Comparison of ENCODE assay signal across 8 cellular contexts in the genomic region with DNA sequence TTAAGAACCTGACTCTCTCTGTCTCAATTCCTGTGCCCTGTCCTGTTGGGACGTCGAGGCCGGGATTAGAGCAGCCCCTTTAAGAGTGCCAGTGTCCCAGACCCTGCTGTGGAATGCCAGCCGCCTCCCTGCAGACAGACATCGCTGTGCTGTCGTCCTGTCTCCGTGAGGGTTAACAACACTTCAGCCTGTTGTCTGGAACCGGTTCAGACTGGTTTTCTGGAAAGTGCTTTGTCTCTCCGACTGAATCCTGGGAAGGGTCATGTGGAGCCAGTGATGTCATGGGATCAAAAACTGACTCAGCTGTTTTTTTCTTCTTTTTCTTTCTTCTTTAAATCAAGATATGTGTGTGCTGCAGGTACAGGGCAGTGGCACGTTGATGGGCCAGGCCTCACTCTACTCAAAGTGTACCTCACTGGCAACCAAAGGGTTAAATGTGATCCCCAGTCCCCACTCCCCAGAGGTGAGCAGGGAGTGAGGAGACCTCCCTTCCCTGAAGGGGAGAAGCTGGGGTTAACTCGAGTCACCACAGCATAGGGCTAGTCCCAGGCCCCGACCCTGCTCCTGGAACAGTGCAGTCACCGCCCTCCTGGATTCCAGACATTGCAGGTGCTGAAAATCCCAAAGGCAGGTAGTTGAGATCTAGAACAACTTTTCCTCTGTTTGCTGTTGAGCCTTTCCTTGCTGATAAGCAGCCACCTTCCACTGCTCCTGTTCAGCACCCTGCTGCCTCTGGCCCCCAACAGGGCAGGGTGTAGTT. TPM values are rescaled to one million over a fixed set of nuclear protein-coding genes. Genes with fewer than 3 reads are reported as not detected.
DNase-seq lines count a peak whose midpoint lies in the region; ATAC-seq, FAIRE-seq and TF ChIP-seq lines count a peak whose summit lies in the region.

No MANE protein-coding gene starts in this region.

- H4K20me1 ChIP-seq in HCT116 (ENCODE audit: insufficient read depth) (peaks cover 6% of the 10 kb centered on the region; the same call in 1 of the 2 replicates), K562 (replicated peaks; ENCODE audit: control insufficient read depth, insufficient read depth, low read length) (peaks cover 28% of the 10 kb centered on the region)

- H3K9ac ChIP-seq in HCT116 (ENCODE audit: low read length) (no peak overlapping the region), K562 (ENCODE audit: insufficient read depth in 1 of 2, low read depth in 2 of 2, low read length in 2 of 2) (no peak overlapping the region), skeletal muscle satellite cell (ENCODE audit: low read depth, low read length) (peak overlapping the region; percentile 76)

- BruUV-seq in HCT116 (replicated peaks; lab: Mats Ljungman, UMichigan) (no TSS peak), K562 (replicated peaks; lab: Mats Ljungman, UMichigan) (no TSS peak)

- no peak for TF ChIP-seq RAD21 in HCT116 (IDR thresholded peaks at IDR 0.05; ENCODE audit: low read depth)
- no peak for TF ChIP-seq RAD21 in K562 (CRISPR knock-in tag; conservative IDR thresholded peaks at IDR 0.05 in 1 of 2, IDR thresholded peaks at IDR 0.05 in 1 of 2)

- H3K4me3 ChIP-seq in HCT116 (replicated peaks in 1 of 2; ENCODE audit: low read depth in 1 of 2, low read length in 2 of 2) (no peak overlapping the region), K562 (no peak overlapping the region), skeletal muscle satellite cell (ENCODE audit: low read length) (peak overlapping the region; percentile 39)

- TF ChIP-seq POLR2A in HCT116 (IDR thresholded peaks at IDR 0.05; ENCODE audit: borderline replicate concordance, extremely low read depth, insufficient read depth, insufficient read length) (no peak), K562 (conservative IDR thresholded peaks at IDR 0.05) (no peak)

- RAD21 ChIA-PET in HCT116 (lab: Charles Lee; ENCODE audit: low non-redundant PET in 1 of 2, low total read pairs in 2 of 2, uncharacterized antibody in 2 of 2, unreplicated experiment in 2 of 2) = no interaction called here

- H3K4me1 ChIP-seq in HCT116 (ENCODE audit: control insufficient read depth in 1 of 2, insufficient read depth in 2 of 2, low read length in 2 of 2) (peaks cover 0 to 17% of the 10 kb centered on the region in 2 experiments; a peak in 2 of 4 replicates), K562 (replicated peaks in 1 of 2; ENCODE audit: control insufficient read depth in 2 of 2, insufficient read depth in 2 of 2, low read length in 2 of 2) (peaks cover 28 to 45% of the 10 kb centered on the region in 2 experiments), skeletal muscle satellite cell (ENCODE audit: control insufficient read depth, insufficient read depth, low read length) (peaks cover 56% of the 10 kb centered on the region)

- peaks cover 98% of the 10 kb centered on the region for H3K79me2 ChIP-seq in HCT116 (ENCODE audit: insufficient read depth, low read length)
- H3K79me2 ChIP-seq in K562 (ENCODE audit: control insufficient read depth, insufficient read depth, low read length) = peaks cover 95% of the 10 kb centered on the region

- H3K36me3 ChIP-seq in HCT116 (ENCODE audit: control insufficient read depth in 1 of 2, insufficient read depth in 2 of 2, low read length in 2 of 2) (peaks cover 12 to 50% of the 10 kb centered on the region in 2 experiments), K562 (ENCODE audit: control insufficient read depth, insufficient read depth, low read length) (peaks cover 70% of the 10 kb centered on the region), skeletal muscle satellite cell (ENCODE audit: insufficient read depth, low read length) (peaks cover 38% of the 10 kb centered on the region)

- CTCF ChIA-PET in HCT116 (lab: Charles Lee) = no interaction called here
- CTCF ChIA-PET in K562 (lab: Yijun Ruan, JAX; ENCODE audit: low intra/inter-chr PET ratio) = no interaction called here

- no peak overlapping the region for H2AFZ ChIP-seq in HCT116 (ENCODE audit: low read depth, low read length, poor library complexity, severe bottlenecking)
- H2AFZ ChIP-seq in K562 (ENCODE audit: low read depth, low read length) = no peak overlapping the region

- peaks cover 8% of the 10 kb centered on the region for H3K9me1 ChIP-seq in K562 (ENCODE audit: control insufficient read depth, insufficient read depth, low read length)

- FAIRE-seq in K562 (lab: Jason Lieb, UNC) = peak; percentile 19

- no peaks in the 10 kb centered on the region for H3K27me3 ChIP-seq in HCT116 (ENCODE audit: insufficient read depth, low read length)
- no peaks in the 10 kb centered on the region for H3K27me3 ChIP-seq in K562 (ENCODE audit: control insufficient read depth in 2 of 2, insufficient read depth in 2 of 2, low read length in 2 of 2)
- H3K27me3 ChIP-seq in skeletal muscle satellite cell (ENCODE audit: control insufficient read depth, insufficient read depth, low read length) = no peaks in the 10 kb centered on the region

- TF ChIP-seq CTCF in HCT116 (IDR thresholded peaks at IDR 0.05 in 2 of 3, conservative IDR thresholded peaks at IDR 0.05 in 1 of 3; ENCODE audit: borderline replicate concordance in 1 of 3, insufficient read depth in 1 of 3, low read depth in 2 of 3, low read length in 2 of 3) (no peak), K562 (IDR thresholded peaks at IDR 0.05 in 2 of 3, conservative IDR thresholded peaks at IDR 0.05 in 1 of 3; ENCODE audit: insufficient read depth in 2 of 3, low read depth in 1 of 3, low read length in 3 of 3) (no peak), GM20000 (IDR thresholded peaks at IDR 0.05; ENCODE audit: extremely low read depth, missing control alignments) (no peak)

- H3K9me3 ChIP-seq in HCT116 (ENCODE audit: control insufficient read depth in 1 of 2, insufficient read depth in 1 of 2, low read depth in 1 of 2, low read length in 2 of 2) (peaks cover 13 to 19% of the 10 kb centered on the region in 2 experiments; a peak in 3 of 4 replicates), K562 (replicated peaks; ENCODE audit: control insufficient read depth, insufficient read depth, low read depth, low read length) (peaks cover 15% of the 10 kb centered on the region), skeletal muscle satellite cell (replicated peaks; ENCODE audit: low read length) (peaks cover 14% of the 10 kb centered on the region)

- H3K9me2 ChIP-seq in HCT116 (ENCODE audit: insufficient read depth) = no peaks in the 10 kb centered on the region

- DNase-seq in HCT116 (ENCODE audit: low read depth, low spot score) (no peak), K562 (ENCODE audit: extremely low read depth in 1 of 4, low spot score in 3 of 4) (no peak), iPS-NIHi11 (ENCODE audit: low spot score) (peak; percentile 71), HuH-7 (ENCODE audit: low spot score) (no peak), GM20000 (ENCODE audit: low spot score) (no peak), NCI-H1092 (lab: John Stamatoyannopoulos, UW) (no peak)
- no peak for DNase-seq in stimulated activated CD4-positive, alpha-beta T cell treated with anti-CD3 and anti-CD28 coated beads, Interleukin-4, amount 100 ng/mL, for 4 hours

- TF ChIP-seq EP300 in K562 (IDR thresholded peaks at IDR 0.05; ENCODE audit: low read length) = no peak

- in situ Hi-C loops in K562 (cut with MboI) = no loop called here

- ATAC-seq in HCT116 = 0 out of 2 replicates have a peak, but pooled peaks have one; percentile 26
- no peak for ATAC-seq in K562

- H3K27ac ChIP-seq in HCT116 (ENCODE audit: low read depth, low read length) (0 out of 2 replicates have a peak overlapping the region, but pooled peaks have one; percentile 2), K562 (ENCODE audit: extremely low read depth, low read depth, low read length) (peak overlapping the region; percentile 31; the same call in 1 of the 3 replicates)

- H3K4me2 ChIP-seq in HCT116 (ENCODE audit: low read length) = no peak overlapping the region
- no peak overlapping the region for H3K4me2 ChIP-seq in K562 (ENCODE audit: insufficient read depth, low read length)
- peak overlapping the region; percentile 79 for H3K4me2 ChIP-seq in skeletal muscle satellite cell (ENCODE audit: low read length)

- POLR2A ChIA-PET in HCT116 (lab: Charles Lee) (no interaction called here), K562 (lab: Yijun Ruan, JAX) (interaction anchor here (1.2 kb wide), 1 partner anchor 12 kb away, joined by 3 read pairs; no protein-coding TSS in a partner anchor)

- intact Hi-C loops in HCT116 (cut with micrococcal nuclease) (no loop called here), K562 (cut with micrococcal nuclease) (no loop called here)

- 85% methylated on average over 12 of the region's 13 CpGs for WGBS in K562 (ENCODE audit: insufficient coverage, low coverage, missing lambda C conversion rate)

RNA-seq across cellular contexts. Expression of gene TSSK6, which starts 50.8 kb away (rescaled TPM):
- total RNA-seq in HCT116 (2021; ENCODE audit: unreplicated experiment) (4.1 TPM), K562 (2014; rRNA removed) (2.0 and 2.1 TPM in 2 replicates), K562 (2014; rRNA removed; fragmentation: Illumina TruSeq; extraction: Trizol) (0.22 TPM in 1 of 2 replicates, not detected in the other), K562 (2015; rRNA removed; fragmentation: Illumina TruSeq; extraction: Trizol) (0.76 and 0.90 TPM in 2 replicates), K562 (2021) (2.4 and 2.6 TPM in 2 replicates)
- polyA plus RNA-seq in HCT116 (2012) = 2.7 and 4.1 TPM in 2 replicates
- total RNA-seq in K562 (2011; cell fraction: chromatin; rRNA removed; ENCODE audit: low replicate concordance) = 1.3 and 7.5 TPM in 2 replicates
- 14.5 and 15.7 TPM in 2 replicates for total RNA-seq in K562 (2011; cell fraction: nucleolus; rRNA removed)
- total RNA-seq in K562 (2011; cell fraction: nucleoplasm; rRNA removed) = 4.5 TPM in 2 replicates
- polyA plus RNA-seq in K562 (2011; rRNA removed) (0.93 and 1.8 TPM in 2 replicates), K562 (2014; fragmentation: Illumina TruSeq; extraction: Trizol) (0.21 and 0.39 TPM in 2 replicates), K562 (2014; fragmentation: Nextera tagmentation; extraction: Ambion mirVana) (not detected), K562 (2014; rRNA removed) (2.4 and 3.9 TPM in 2 replicates)
- 2.5 and 7.7 TPM in 2 replicates for polyA plus RNA-seq in K562 (2011; cell fraction: cytosol; rRNA removed)
- polyA plus RNA-seq in K562 (2011; cell fraction: nucleus; rRNA removed) = 3.6 and 7.5 TPM in 2 replicates
- 1.3 and 2.7 TPM in 2 replicates for polyA plus RNA-seq in K562 (2012)
- polyA minus RNA-seq in K562 (2011; rRNA and poly(A)+ RNA removed) = 0.54 and 0.67 TPM in 2 replicates
- polyA minus RNA-seq in K562 (2011; cell fraction: cytosol; rRNA and poly(A)+ RNA removed) = 1.4 TPM in 1 of 2 replicates, not detected in the other
- 7.4 and 9.3 TPM in 2 replicates for polyA minus RNA-seq in K562 (2011; cell fraction: nucleus; rRNA and poly(A)+ RNA removed)
- 1.3 and 2.0 TPM in 2 replicates for total RNA-seq in skeletal muscle satellite cell (2012; rRNA removed)

RNA-seq across cellular contexts. Expression of gene NDUFA13, which starts 51.5 kb away (rescaled TPM):
- total RNA-seq in HCT116 (2021; ENCODE audit: unreplicated experiment) (339 TPM), K562 (2014; rRNA removed) (386 and 429 TPM in 2 replicates), K562 (2014; rRNA removed; fragmentation: Illumina TruSeq; extraction: Trizol) (74.8 and 146 TPM in 2 replicates), K562 (2015; rRNA removed; fragmentation: Illumina TruSeq; extraction: Trizol) (397 and 447 TPM in 2 replicates), K562 (2021) (522 and 559 TPM in 2 replicates)
- polyA plus RNA-seq in HCT116 (2012) = 415 and 570 TPM in 2 replicates
- total RNA-seq in K562 (2011; cell fraction: chromatin; rRNA removed; ENCODE audit: low replicate concordance) = 115 and 283 TPM in 2 replicates
- 289 and 359 TPM in 2 replicates for total RNA-seq in K562 (2011; cell fraction: nucleolus; rRNA removed)
- 176 and 255 TPM in 2 replicates for total RNA-seq in K562 (2011; cell fraction: nucleoplasm; rRNA removed)
- polyA plus RNA-seq in K562 (2011; rRNA removed) (340 and 343 TPM in 2 replicates), K562 (2014; fragmentation: Illumina TruSeq; extraction: Trizol) (298 and 395 TPM in 2 replicates), K562 (2014; fragmentation: Nextera tagmentation; extraction: Ambion mirVana) (100 to 1,000 TPM; 263 to 440 TPM), K562 (2014; rRNA removed) (596 and 801 TPM in 2 replicates)
- polyA plus RNA-seq in K562 (2011; cell fraction: cytosol; rRNA removed) = 881 and 1,009 TPM in 2 replicates
- 249 and 320 TPM in 2 replicates for polyA plus RNA-seq in K562 (2011; cell fraction: nucleus; rRNA removed)
- polyA plus RNA-seq in K562 (2012) = 401 and 675 TPM in 2 replicates
- 72.8 and 113 TPM in 2 replicates for polyA minus RNA-seq in K562 (2011; rRNA and poly(A)+ RNA removed)
- 98.7 and 142 TPM in 2 replicates for polyA minus RNA-seq in K562 (2011; cell fraction: cytosol; rRNA and poly(A)+ RNA removed)
- 52.4 and 62.5 TPM in 2 replicates for polyA minus RNA-seq in K562 (2011; cell fraction: nucleus; rRNA and poly(A)+ RNA removed)
- total RNA-seq in skeletal muscle satellite cell (2012; rRNA removed) = 115 and 151 TPM in 2 replicates

RNA-seq across cellular contexts. Expression of gene GATAD2A, which starts 59.0 kb away (rescaled TPM):
- total RNA-seq in HCT116 (2021; ENCODE audit: unreplicated experiment) (130 TPM), K562 (2014; rRNA removed) (114 and 141 TPM in 2 replicates), K562 (2014; rRNA removed; fragmentation: Illumina TruSeq; extraction: Trizol) (36.3 and 39.2 TPM in 2 replicates), K562 (2015; rRNA removed; fragmentation: Illumina TruSeq; extraction: Trizol) (61.2 and 65.5 TPM in 2 replicates), K562 (2021) (215 and 226 TPM in 2 replicates)
- 60.5 and 73.9 TPM in 2 replicates for polyA plus RNA-seq in HCT116 (2012)
- 64.2 and 71.9 TPM in 2 replicates for total RNA-seq in K562 (2011; cell fraction: chromatin; rRNA removed; ENCODE audit: low replicate concordance)
- total RNA-seq in K562 (2011; cell fraction: nucleolus; rRNA removed) = 40.3 and 42.0 TPM in 2 replicates
- total RNA-seq in K562 (2011; cell fraction: nucleoplasm; rRNA removed) = 44.1 and 58.8 TPM in 2 replicates
- polyA plus RNA-seq in K562 (2011; rRNA removed) (25.4 and 33.0 TPM in 2 replicates), K562 (2014; fragmentation: Illumina TruSeq; extraction: Trizol) (44.2 and 80.9 TPM in 2 replicates), K562 (2014; fragmentation: Nextera tagmentation; extraction: Ambion mirVana) (1 to 10 TPM; 2.4 to 5.1 TPM), K562 (2014; rRNA removed) (88.4 and 112 TPM in 2 replicates)
- polyA plus RNA-seq in K562 (2011; cell fraction: cytosol; rRNA removed) = 21.1 and 45.0 TPM in 2 replicates
- 23.6 and 33.3 TPM in 2 replicates for polyA plus RNA-seq in K562 (2011; cell fraction: nucleus; rRNA removed)
- polyA plus RNA-seq in K562 (2012) = 44.9 and 60.8 TPM in 2 replicates
- polyA minus RNA-seq in K562 (2011; rRNA and poly(A)+ RNA removed) = 33.1 and 40.4 TPM in 2 replicates
- 55.4 and 91.3 TPM in 2 replicates for polyA minus RNA-seq in K562 (2011; cell fraction: cytosol; rRNA and poly(A)+ RNA removed)
- polyA minus RNA-seq in K562 (2011; cell fraction: nucleus; rRNA and poly(A)+ RNA removed) = 12.5 and 17.4 TPM in 2 replicates
- total RNA-seq in skeletal muscle satellite cell (2012; rRNA removed) = 61.4 and 71.2 TPM in 2 replicates
